ENCODE assay signal across 8 cellular contexts in the genomic region with DNA sequence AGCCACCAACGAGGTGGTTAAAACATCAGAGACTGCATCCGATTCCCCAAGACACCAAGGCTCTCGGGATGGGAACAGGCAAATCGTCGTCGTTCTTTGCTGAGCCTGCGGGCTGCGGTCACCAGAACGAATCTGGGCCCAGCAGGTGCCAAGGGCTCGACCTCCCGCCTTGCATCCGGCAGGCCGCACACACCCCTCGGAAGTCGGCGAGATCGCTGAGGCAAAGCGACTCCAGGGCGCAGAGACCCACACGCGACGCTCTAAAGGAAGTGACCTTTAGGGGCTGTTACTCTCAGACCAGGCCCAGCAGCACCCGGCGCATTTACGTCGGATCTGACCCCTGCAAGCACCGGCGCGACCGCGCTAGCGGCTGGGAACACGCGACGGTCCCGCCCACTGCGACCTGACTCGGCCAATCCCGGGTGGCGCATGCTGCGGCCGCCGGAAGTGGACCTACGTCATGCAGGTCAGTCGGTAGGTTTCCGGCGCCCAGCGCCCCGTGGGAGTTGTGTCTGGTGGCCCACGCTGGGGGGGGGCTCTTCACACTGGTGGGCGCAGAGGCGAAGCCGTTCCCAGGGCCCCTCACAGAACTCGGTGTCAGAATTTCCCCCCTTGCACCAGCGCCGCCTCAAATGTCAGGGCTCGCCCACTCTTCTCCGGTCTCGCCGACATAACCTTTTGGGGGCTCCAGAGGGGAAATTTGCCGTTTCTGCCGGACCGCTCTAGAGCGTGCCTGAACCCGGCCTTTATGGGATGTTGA. TPM values are rescaled to one million over a fixed set of nuclear protein-coding genes. Genes with fewer than 3 reads are reported as not detected.
DNase-seq lines count a peak whose midpoint lies in the region; ATAC-seq, FAIRE-seq and TF ChIP-seq lines count a peak whose summit lies in the region.

No MANE protein-coding gene starts in this region.

- H3K27me3 Mint-ChIP-seq in IgD-negative memory B cell, result peaks cover 3% of the 10 kb centered on the region

- peak overlapping the region; percentile 72 to 88 (median 84) for H3K27ac ChIP-seq in pancreas
- H3K27ac ChIP-seq in tibial artery, result peak overlapping the region; percentile 91 to 93

- no peaks in the 10 kb centered on the region for H3K9me3 Mint-ChIP-seq in IgD-negative memory B cell

- H3K9me3 ChIP-seq in pancreas (no peaks in the 10 kb centered on the region), tibial artery (no peaks in the 10 kb centered on the region)

- H3K4me1 ChIP-seq in pancreas (peaks cover 0 to 3% (median 0%) of the 10 kb centered on the region in 3 donors), tibial artery (peaks cover 0 to 12% (median 4%) of the 10 kb centered on the region in 4 donors)

- H3K4me3 ChIP-seq in pancreas (peak overlapping the region; percentile 39 to 67 (median 58)), tibial artery (peak overlapping the region; percentile 74 to 82)

- peak; percentile 86 for DNase-seq in DMS114 treated with DMSO at 0.1 percent for 48 hours (lab: John Stamatoyannopoulos, UW; ENCODE audit: unreplicated experiment)
- peak; percentile 78 for DNase-seq in activated gamma-delta T cell treated with anti-CD3 and anti-CD28 coated beads, Interleukin-2, amount 50 U/mL, for 16 hours (ENCODE audit: low read depth)
- DNase-seq in foreskin melanocyte, result peak; percentile 83
- peak; percentile 94 to 99 (median 95) for DNase-seq in pancreas
- DNase-seq in tibial artery, result peak; percentile 96 to 97

- TF ChIP-seq POLR2A in Raji (IDR thresholded peaks at IDR 0.05; ENCODE audit: insufficient read depth, low read depth, low read length), result peak; percentile 94

- intact Hi-C loops in pancreas (cut with DNase I), result no loop called here
- intact Hi-C loops in tibial artery (cut with DNase I; ENCODE audit: low total_unique reads), result no loop called here

- 3 to 4% methylated on average over 65 of the region's 65 CpGs for WGBS in pancreas, 2 donors

- TF ChIP-seq CTCF in pancreas (IDR thresholded peaks at IDR 0.05), result no peak
- TF ChIP-seq CTCF in tibial artery (IDR thresholded peaks at IDR 0.05), result no peak

- peak overlapping the region; percentile 89 to 96 (median 94) for H3K4me3 Mint-ChIP-seq in IgD-negative memory B cell

- no peaks in the 10 kb centered on the region for H3K36me3 ChIP-seq in pancreas
- H3K36me3 ChIP-seq in tibial artery, result no peaks in the 10 kb centered on the region

- peak overlapping the region; percentile 95 to 97 (median 95) for H3K27ac Mint-ChIP-seq in IgD-negative memory B cell

- no peak for FAIRE-seq in pancreas (lab: Jason Lieb, UNC)

- peaks cover 3% of the 10 kb centered on the region for H3K36me3 Mint-ChIP-seq in IgD-negative memory B cell

- H3K4me1 Mint-ChIP-seq in IgD-negative memory B cell, result peaks cover 8 to 18% (median 13%) of the 10 kb centered on the region in 3 donors

- no peaks in the 10 kb centered on the region for H3K27me3 ChIP-seq in pancreas
- no peaks in the 10 kb centered on the region for H3K27me3 ChIP-seq in tibial artery

- ATAC-seq in GM21515 (IDR thresholded peaks at IDR 0.05; ENCODE audit: unreplicated experiment) (peak; percentile 94), pancreas (peak; percentile 99 to 100 (median 99))

RNA-seq across cellular contexts. Expression of a gene that starts 7.5 kb away (rescaled TPM):
- polyA plus RNA-seq in IgD-negative memory B cell (304 TPM), pancreas (100 to 1,000 TPM; 174 to 176 TPM)
- total RNA-seq in pancreas, result 100 to 1,000 TPM in 5 of 6 donors, 10 to 100 TPM in 1; 99.8 to 143 (median 134) TPM

RNA-seq across cellular contexts. Expression of a gene that starts 13.4 kb away (rescaled TPM):
- polyA plus RNA-seq in IgD-negative memory B cell, result not detected
- total RNA-seq in pancreas, result 1 to 10 TPM in 1 of 6 donors, under 1 TPM in 3, not detected in 2; 0.08 to 1.4 (median 0.49) TPM
- under 1 TPM in 1 of 2 donors, not detected in 1; 0.27 TPM for polyA plus RNA-seq in pancreas

Comparison
In these comparisons a context has a peak if more than half of its experiments do, and no peak if none do; other contexts are left out.
1. Peak in every context shown above with its lines: DNase-seq, ATAC-seq, H3K4me3 ChIP-seq and H3K27ac ChIP-seq.